1 cellular context compared by ENCODE assay signal in genomic region chr5:72282878-72283277, GRCh38.
TF ChIP-seq lines count a peak whose summit lies in the region.

No MANE protein-coding gene starts in this region.

TF ChIP-seq in HEK293, 187 proteins besides CTCF, POLR2A, EP300 and RAD21 (continued from another document):
- TF ChIP-seq ZNF639 (tag by site-specific recombination; IDR thresholded peaks at IDR 0.05) (no peak), ZNF548 (tag by site-specific recombination; IDR thresholded peaks at IDR 0.05) (no peak)
